8 cellular contexts compared by ENCODE assay signal in genomic region chr6:75748743-75749538, GRCh38. TPM values are rescaled to one million over a fixed set of nuclear protein-coding genes. Genes with fewer than 3 reads are reported as not detected.
A peak's percentile ranks its signal among the peaks of the same experiment; 100 is the strongest.
DNase-seq lines count a peak whose midpoint lies in the region; ATAC-seq, FAIRE-seq and TF ChIP-seq lines count a peak whose summit lies in the region.

Gene MYO6, plus strand, starts transcription at chr6:75749239. Its CDS starts 68,309 bp downstream, at chr6:75817548.

- H3K27me3 ChIP-seq in adrenal gland (no peaks in the 10 kb centered on the region), heart left ventricle (peaks cover 0 to 55% (median 0%) of the 10 kb centered on the region in 9 donors), pancreas (no peaks in the 10 kb centered on the region)

- H3K4me1 ChIP-seq in adrenal gland (replicated peaks in 1 of 2) (peaks cover 0 to 12% of the 10 kb centered on the region in 2 donors), heart left ventricle (peaks cover 0 to 33% (median 13%) of the 10 kb centered on the region in 12 donors), pancreas (peaks cover 0 to 32% (median 16%) of the 10 kb centered on the region in 3 donors)

- peak; percentile 84 to 88 for TF ChIP-seq POLR2A in adrenal gland (IDR thresholded peaks at IDR 0.05)
- peak in 1 of 2 donors; percentile 84 for TF ChIP-seq POLR2A in heart left ventricle (IDR thresholded peaks at IDR 0.05)

- peak within 1 kb of the TSS; percentile 46 to 94 (median 90) for H3K4me3 ChIP-seq in adrenal gland
- H3K4me3 ChIP-seq in heart left ventricle, result peak within 1 kb of the TSS; percentile 64 to 100 (median 97)
- peak within 1 kb of the TSS; percentile 76 to 93 (median 86) for H3K4me3 ChIP-seq in pancreas

- H3K36me3 ChIP-seq in adrenal gland (replicated peaks in 1 of 2) (no peaks in the 10 kb centered on the region), heart left ventricle (no peaks in the 10 kb centered on the region), pancreas (no peaks in the 10 kb centered on the region)

- no peak for FAIRE-seq in pancreas (lab: Jason Lieb, UNC)

- POLR2A ChIA-PET in RWPE1 (lab: Yijun Ruan, JAX; ENCODE audit: low non-redundant PET), result no interaction called here

- DNase-seq in D341Med (ENCODE audit: low spot score) (peak; percentile 93), RWPE1 (ENCODE audit: low spot score) (peak; percentile 51), adrenal gland (peak; percentile 69 to 79 (median 75)), heart left ventricle (peak; percentile 77 to 88 (median 83)), pancreas (peak; percentile 76 to 94 (median 82)), Kasumi-1 (lab: John Stamatoyannopoulos, UW) (no peak)

- CTCF ChIA-PET in RWPE1 (lab: Yijun Ruan, JAX), result interaction anchor here (0.5 to 0.6 kb wide), 2 partner anchors 97 to 1474 kb away, joined by 3 to 5 read pairs; no protein-coding TSS in a partner anchor

- H3K27ac ChIP-seq in RWPE1, result peak within 1 kb of the TSS; percentile 71
- H3K27ac ChIP-seq in adrenal gland, result peak within 1 kb of the TSS; percentile 45 to 91 (median 77)
- H3K27ac ChIP-seq in heart left ventricle, result peak within 1 kb of the TSS in 11 of 12 donors; percentile 71 to 90 (median 81)
- peak within 1 kb of the TSS; percentile 85 to 95 (median 89) for H3K27ac ChIP-seq in pancreas

- intact Hi-C loops in adrenal gland (cut with DNase I) (loop anchor here in 1 of 2 donors (5.0 kb wide), 1 partner anchor 107 kb away; no protein-coding TSS in a partner anchor), heart left ventricle (cut with DNase I) (no loop called here), pancreas (cut with DNase I) (no loop called here)

- ATAC-seq in GM19467 (IDR thresholded peaks at IDR 0.05; ENCODE audit: unreplicated experiment) (peak; percentile 75), HG03565 (IDR thresholded peaks at IDR 0.05; ENCODE audit: unreplicated experiment) (peak; percentile 68), heart left ventricle (peak; percentile 84 to 98 (median 96)), pancreas (peak; percentile 90 to 95 (median 92))

- no peak for TF ChIP-seq CTCF in RWPE1 (conservative IDR thresholded peaks at IDR 0.05; ENCODE audit: low read depth)
- no peak for TF ChIP-seq CTCF in adrenal gland (IDR thresholded peaks at IDR 0.05)
- TF ChIP-seq CTCF in heart left ventricle (IDR thresholded peaks at IDR 0.05), result no peak
- no peak for TF ChIP-seq CTCF in pancreas (IDR thresholded peaks at IDR 0.05)

- H3K9me3 ChIP-seq in adrenal gland (replicated peaks in 1 of 3) (no peaks in the 10 kb centered on the region), heart left ventricle (no peaks in the 10 kb centered on the region), pancreas (no peaks in the 10 kb centered on the region)

- WGBS in adrenal gland, 4 donors, result 1% methylated on average over 14 to 97 of the region's 97 CpGs; no CpG with 5 or more reads in 1 of the 4 donors
- 0 to 1% (median 0%) methylated on average over 41 to 97 of the region's 97 CpGs for WGBS in heart left ventricle, 4 donors
- WGBS in pancreas, 2 donors, result 0 to 1% methylated on average over 55 to 97 of the region's 97 CpGs

RNA-seq across cellular contexts. Expression of gene MYO6, which starts in this region (rescaled TPM):
- total RNA-seq in adrenal gland (10 to 100 TPM; 11.1 to 27.1 (median 18.2) TPM), heart left ventricle (1 to 10 TPM; 4.2 to 9.5 (median 5.8) TPM), pancreas (10 to 100 TPM; 16.4 to 47.6 (median 19.7) TPM)
- polyA plus RNA-seq in adrenal gland (10 to 100 TPM; 15.1 to 19.1 (median 16.7) TPM), heart left ventricle (1 to 10 TPM; 3.1 to 4.1 TPM), pancreas (10 to 100 TPM; 18.3 to 19.6 TPM)

Comparison
In these comparisons a context has a peak if more than half of its experiments do, and no peak if none do; other contexts are left out.
1. DNase-seq: peak in D341Med (single experiment), RWPE1 (single experiment), adrenal gland (7 of 7), heart left ventricle (5 of 5) and pancreas (6 of 6); none in Kasumi-1 (0 of 2).
2. Peak in every context shown above with its lines, with median percentiles within 50 percentile points of each other: ATAC-seq, H3K27ac ChIP-seq and H3K4me3 ChIP-seq.